1 cellular context compared by ENCODE assay signal in the genomic region with DNA sequence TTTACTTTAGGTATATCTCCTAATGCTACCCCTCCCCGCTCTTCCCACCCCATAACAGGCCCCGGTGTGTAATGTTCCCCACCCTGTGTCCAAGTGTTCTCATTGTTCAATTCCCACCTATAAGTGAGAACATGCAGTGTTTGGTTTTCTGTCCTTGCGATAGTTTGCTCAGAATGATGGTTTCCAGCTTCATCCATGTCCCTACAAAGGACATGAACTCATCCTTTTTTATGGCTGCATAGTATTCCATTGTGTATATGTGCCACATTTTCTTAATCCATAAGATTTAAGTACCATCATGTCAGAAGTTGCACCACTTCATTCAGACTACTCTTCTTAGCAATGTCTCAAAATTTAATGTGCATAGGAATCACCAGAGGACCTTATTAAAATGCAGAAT. TPM values are rescaled to one million over a fixed set of nuclear protein-coding genes. Genes with fewer than 3 reads are reported as not detected.
"Had no signal": no experiment of that assay in that cellular context is flagged by ENCODE, and none has a peak within 500 bp of the region (broad histone marks: within the 10 kb centered on the region; RNA-seq: fewer than 3 reads in every experiment).

No MANE protein-coding gene starts in this region.

RNA-seq across cellular contexts. Expression of a gene that starts 5.5 kb away (rescaled TPM):
- total RNA-seq: natural killer cell had no signal
